8 cellular contexts compared by ENCODE assay signal in genomic region chr19:53772943-53773342, GRCh38. TPM values are rescaled to one million over a fixed set of nuclear protein-coding genes. Genes with fewer than 3 reads are reported as not detected.
DNase-seq lines count a peak whose midpoint lies in the region; ATAC-seq, FAIRE-seq and TF ChIP-seq lines count a peak whose summit lies in the region.

No MANE protein-coding gene starts in this region.

- no peak overlapping the region for H3K9ac ChIP-seq in endothelial cell of umbilical vein (replicated peaks; ENCODE audit: extremely low read depth, insufficient read depth, low read length)

- BruUV-seq in endothelial cell of umbilical vein (replicated peaks; lab: Mats Ljungman, UMichigan), result no TSS peak

- no peaks in the 10 kb centered on the region for H3K36me3 ChIP-seq in endothelial cell of umbilical vein (ENCODE audit: control insufficient read depth in 2 of 2, extremely low read depth in 1 of 2, insufficient read depth in 2 of 2, low read length in 2 of 2)
- no peaks in the 10 kb centered on the region for H3K36me3 ChIP-seq in transverse colon

- H3K4me3 ChIP-seq in endothelial cell of umbilical vein (replicated peaks in 1 of 3; ENCODE audit: insufficient read depth in 1 of 3, low read depth in 1 of 3, low read length in 3 of 3) (no peak overlapping the region), transverse colon (no peak overlapping the region)

- H3K9me3 ChIP-seq in endothelial cell of umbilical vein (replicated peaks; ENCODE audit: control insufficient read depth, insufficient read depth, low read length) (no peaks in the 10 kb centered on the region), transverse colon (no peaks in the 10 kb centered on the region)

- H3K27ac ChIP-seq in endothelial cell of umbilical vein (ENCODE audit: insufficient read depth, low read depth, low read length), result no peak overlapping the region
- no peak overlapping the region for H3K27ac ChIP-seq in transverse colon

- H3K4me1 ChIP-seq in endothelial cell of umbilical vein (ENCODE audit: control insufficient read depth, extremely low read depth, insufficient read depth, low read length) (no peaks in the 10 kb centered on the region), transverse colon (no peaks in the 10 kb centered on the region)

- H3K9me3 Mint-ChIP-seq in WTC11, result no peaks in the 10 kb centered on the region
- H3K9me3 Mint-ChIP-seq in nephron progenitor cell, result no peaks in the 10 kb centered on the region

- H3K4me1 Mint-ChIP-seq in WTC11 (peaks cover 54% of the 10 kb centered on the region), nephron progenitor cell (peaks cover 8% of the 10 kb centered on the region)

- in situ Hi-C loops in transverse colon (cut with MboI; ENCODE audit: low pct_ligation_motif_present in 1 of 4, low pct_unique_long_range_greater_than_20kb in 1 of 4, low sequenced_read_pairs in 3 of 4), result no loop called here

- peak; percentile 94 for FAIRE-seq in endothelial cell of umbilical vein (lab: Jason Lieb, UNC)

- POLR2A ChIA-PET in WTC11 (lab: Charles Lee) (interaction anchor here (0.6 kb wide), 2 partner anchors 178 to 245 kb away, joined by 4 read pairs; no protein-coding TSS in a partner anchor), endothelial cell of umbilical vein (lab: Charles Lee) (no interaction called here)

- TF ChIP-seq EP300 in transverse colon (IDR thresholded peaks at IDR 0.05; ENCODE audit: low read depth), result no peak

- peak; percentile 66 for DNase-seq in activated effector memory CD4-positive, alpha-beta T cell treated with anti-CD3 and anti-CD28 coated beads, Interleukin-2, amount 50 U/mL, for 16 hours
- DNase-seq in activated effector memory CD4-positive, alpha-beta T cell treated with Interleukin-2 at 50 U/mL for 16 hours, result no peak
- DNase-seq in NCI-H146 treated with DMSO at 0.1 percent for 48 hours (lab: John Stamatoyannopoulos, UW; ENCODE audit: unreplicated experiment) (peak; percentile 27), WTC11 (ENCODE audit: low spot score) (peak; percentile 78), endothelial cell of umbilical vein (ENCODE audit: low read depth, low spot score) (peak; percentile 66), nephron progenitor cell (peak; percentile 73), transverse colon (peak; percentile 21), posterior vena cava (ENCODE audit: low spot score) (no peak)

- 13 to 38% methylated on average over 1 to 5 of the region's 5 CpGs for WGBS in transverse colon (ENCODE audit: low coverage in 1 of 2), 2 donors

- H3K36me3 Mint-ChIP-seq in WTC11 (no peaks in the 10 kb centered on the region), nephron progenitor cell (ENCODE audit: low read depth) (no peaks in the 10 kb centered on the region)

- no peak overlapping the region for H2AFZ ChIP-seq in endothelial cell of umbilical vein (ENCODE audit: low read depth, low read length)

- peak; percentile 69 for ATAC-seq in WTC11

- H3K9me1 ChIP-seq in endothelial cell of umbilical vein (replicated peaks; ENCODE audit: control insufficient read depth, extremely low read depth, insufficient read depth, low read length), result no peaks in the 10 kb centered on the region

- H3K27me3 ChIP-seq in endothelial cell of umbilical vein (ENCODE audit: control insufficient read depth in 2 of 2, insufficient read depth in 2 of 2, low read length in 2 of 2) (no peaks in the 10 kb centered on the region), transverse colon (peaks cover 5% of the 10 kb centered on the region)

- H3K4me3 Mint-ChIP-seq in WTC11, result peak overlapping the region; percentile 32
- no peak overlapping the region for H3K4me3 Mint-ChIP-seq in nephron progenitor cell

- H3K27me3 Mint-ChIP-seq in WTC11 (ENCODE audit: low read depth) (no peaks in the 10 kb centered on the region), nephron progenitor cell (ENCODE audit: low read depth, poor library complexity) (peaks cover 5% of the 10 kb centered on the region)

- H3K79me2 ChIP-seq in endothelial cell of umbilical vein (ENCODE audit: control insufficient read depth, insufficient read depth, low read length), result no peaks in the 10 kb centered on the region

- CTCF ChIA-PET in WTC11 (lab: Charles Lee) (interaction anchor here (0.6 to 6.6 kb wide), 12 partner anchors 10 to 257 kb away, joined by 3 to 99 read pairs (median 7); no protein-coding TSS in a partner anchor), endothelial cell of umbilical vein (lab: Charles Lee) (no interaction called here)

- intact Hi-C loops in endothelial cell of umbilical vein (cut with micrococcal nuclease) (loop anchor here (1.0 kb wide), 2 partner anchors 20 to 257 kb away; no protein-coding TSS in a partner anchor), transverse colon (cut with DNase I; ENCODE audit: low total_unique reads) (no loop called here), posterior vena cava (cut with DNase I) (no loop called here)

- no peaks in the 10 kb centered on the region for H4K20me1 ChIP-seq in endothelial cell of umbilical vein (replicated peaks; ENCODE audit: control insufficient read depth, extremely low read depth, insufficient read depth, low read length)

- dilution Hi-C loops in endothelial cell of umbilical vein (cut with MboI; ENCODE audit: extremely low pct_ligation_motif_present, low sequenced_read_pairs), result no loop called here

- no peak for TF ChIP-seq POLR2A in endothelial cell of umbilical vein (IDR thresholded peaks at IDR 0.05; ENCODE audit: low read depth, low read length)
- TF ChIP-seq POLR2A in transverse colon (IDR thresholded peaks at IDR 0.05), result no peak

- peak overlapping the region; percentile 95 for H3K27ac Mint-ChIP-seq in WTC11
- no peak overlapping the region for H3K27ac Mint-ChIP-seq in nephron progenitor cell

- TF ChIP-seq CTCF in WTC11 (IDR thresholded peaks at IDR 0.05) (peak; percentile 62), endothelial cell of umbilical vein (IDR thresholded peaks at IDR 0.05; ENCODE audit: extremely low read depth in 1 of 2, insufficient read depth in 1 of 2, low read depth in 1 of 2, low read length in 2 of 2) (peak; percentile 51 to 65), nephron progenitor cell (IDR thresholded peaks at IDR 0.05) (peak; percentile 69), transverse colon (IDR thresholded peaks at IDR 0.05) (peak; percentile 53 to 62 (median 58))

- H3K4me2 ChIP-seq in endothelial cell of umbilical vein (ENCODE audit: insufficient read depth, low read length), result no peak overlapping the region

TF ChIP-seq in WTC11, 78 proteins besides CTCF, POLR2A, EP300 and RAD21 (continues in another document):
- TF ChIP-seq, protein P1, sequence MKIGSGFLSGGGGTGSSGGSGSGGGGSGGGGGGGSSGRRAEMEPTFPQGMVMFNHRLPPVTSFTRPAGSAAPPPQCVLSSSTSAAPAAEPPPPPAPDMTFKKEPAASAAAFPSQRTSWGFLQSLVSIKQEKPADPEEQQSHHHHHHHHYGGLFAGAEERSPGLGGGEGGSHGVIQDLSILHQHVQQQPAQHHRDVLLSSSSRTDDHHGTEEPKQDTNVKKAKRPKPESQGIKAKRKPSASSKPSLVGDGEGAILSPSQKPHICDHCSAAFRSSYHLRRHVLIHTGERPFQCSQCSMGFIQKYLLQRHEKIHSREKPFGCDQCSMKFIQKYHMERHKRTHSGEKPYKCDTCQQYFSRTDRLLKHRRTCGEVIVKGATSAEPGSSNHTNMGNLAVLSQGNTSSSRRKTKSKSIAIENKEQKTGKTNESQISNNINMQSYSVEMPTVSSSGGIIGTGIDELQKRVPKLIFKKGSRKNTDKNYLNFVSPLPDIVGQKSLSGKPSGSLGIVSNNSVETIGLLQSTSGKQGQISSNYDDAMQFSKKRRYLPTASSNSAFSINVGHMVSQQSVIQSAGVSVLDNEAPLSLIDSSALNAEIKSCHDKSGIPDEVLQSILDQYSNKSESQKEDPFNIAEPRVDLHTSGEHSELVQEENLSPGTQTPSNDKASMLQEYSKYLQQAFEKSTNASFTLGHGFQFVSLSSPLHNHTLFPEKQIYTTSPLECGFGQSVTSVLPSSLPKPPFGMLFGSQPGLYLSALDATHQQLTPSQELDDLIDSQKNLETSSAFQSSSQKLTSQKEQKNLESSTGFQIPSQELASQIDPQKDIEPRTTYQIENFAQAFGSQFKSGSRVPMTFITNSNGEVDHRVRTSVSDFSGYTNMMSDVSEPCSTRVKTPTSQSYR (CRISPR knock-in tag; IDR thresholded peaks at IDR 0.05), result no peak
- no peak for TF ChIP-seq ZNF317 (CRISPR knock-in tag; IDR thresholded peaks at IDR 0.05; ENCODE audit: borderline replicate concordance, low read depth)

TF ChIP-seq in endothelial cell of umbilical vein, 7 proteins besides CTCF, POLR2A, EP300 and RAD21:
- TF ChIP-seq GATA2 (IDR thresholded peaks at IDR 0.05; ENCODE audit: insufficient read depth, insufficient read length, low read depth, low read length), result peak; percentile 12
- TF ChIP-seq, protein P2, sequence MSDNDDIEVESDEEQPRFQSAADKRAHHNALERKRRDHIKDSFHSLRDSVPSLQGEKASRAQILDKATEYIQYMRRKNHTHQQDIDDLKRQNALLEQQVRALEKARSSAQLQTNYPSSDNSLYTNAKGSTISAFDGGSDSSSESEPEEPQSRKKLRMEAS (IDR thresholded peaks at IDR 0.05; ENCODE audit: insufficient read depth, insufficient read length), result no peak

RNA-seq across cellular contexts. Expression of gene NLRP12, which starts 51.2 kb away (rescaled TPM):
- total RNA-seq in WTC11 (2021), result 4.7 to 5.6 TPM (median 4.9 TPM) in 3 replicates
- total RNA-seq in endothelial cell of umbilical vein, result 0.58 and 0.73 TPM in 2 replicates
- polyA plus RNA-seq in endothelial cell of umbilical vein, result 0.27 and 0.46 TPM in 2 replicates
- polyA plus RNA-seq in endothelial cell of umbilical vein (2011; cell fraction: cytosol; rRNA removed), result 0.23 and 0.36 TPM in 2 replicates
- 0.05 and 0.15 TPM in 2 replicates for polyA plus RNA-seq in endothelial cell of umbilical vein (2011; cell fraction: nucleus; rRNA removed)
- polyA plus RNA-seq in endothelial cell of umbilical vein (2012), result 0.16 and 0.21 TPM in 2 replicates
- 0.24 and 0.55 TPM in 2 replicates for polyA minus RNA-seq in endothelial cell of umbilical vein
- not detected for polyA minus RNA-seq in endothelial cell of umbilical vein (2011; cell fraction: cytosol; rRNA and poly(A)+ RNA removed)
- 0.29 and 0.38 TPM in 2 replicates for polyA minus RNA-seq in endothelial cell of umbilical vein (2011; cell fraction: nucleus; rRNA and poly(A)+ RNA removed)
- under 1 TPM in 1 of 4 donors, not detected in 3; 0.16 TPM for total RNA-seq in transverse colon
- total RNA-seq in posterior vena cava, result 1 to 10 TPM; 1.8 to 2.0 TPM

Comparison
In these comparisons a context has a peak if more than half of its experiments do, and no peak if none do; other contexts are left out.
1. DNase-seq: peak in activated effector memory CD4-positive, alpha-beta T cell treated with anti-CD3 and anti-CD28 coated beads, Interleukin-2, amount 50 U/mL, for 16 hours (single experiment), NCI-H146 treated with DMSO at 0.1 percent for 48 hours (single experiment), WTC11 (single experiment), endothelial cell of umbilical vein (single experiment), nephron progenitor cell (single experiment) and transverse colon (single experiment); none in activated effector memory CD4-positive, alpha-beta T cell treated with Interleukin-2 at 50 U/mL for 16 hours (single experiment) and posterior vena cava (single experiment).
2. Peak in every context shown above with its lines, with median percentiles within 50 percentile points of each other: CTCF ChIP-seq.